Comparison of ENCODE assay signal across 8 cellular contexts in the genomic region with DNA sequence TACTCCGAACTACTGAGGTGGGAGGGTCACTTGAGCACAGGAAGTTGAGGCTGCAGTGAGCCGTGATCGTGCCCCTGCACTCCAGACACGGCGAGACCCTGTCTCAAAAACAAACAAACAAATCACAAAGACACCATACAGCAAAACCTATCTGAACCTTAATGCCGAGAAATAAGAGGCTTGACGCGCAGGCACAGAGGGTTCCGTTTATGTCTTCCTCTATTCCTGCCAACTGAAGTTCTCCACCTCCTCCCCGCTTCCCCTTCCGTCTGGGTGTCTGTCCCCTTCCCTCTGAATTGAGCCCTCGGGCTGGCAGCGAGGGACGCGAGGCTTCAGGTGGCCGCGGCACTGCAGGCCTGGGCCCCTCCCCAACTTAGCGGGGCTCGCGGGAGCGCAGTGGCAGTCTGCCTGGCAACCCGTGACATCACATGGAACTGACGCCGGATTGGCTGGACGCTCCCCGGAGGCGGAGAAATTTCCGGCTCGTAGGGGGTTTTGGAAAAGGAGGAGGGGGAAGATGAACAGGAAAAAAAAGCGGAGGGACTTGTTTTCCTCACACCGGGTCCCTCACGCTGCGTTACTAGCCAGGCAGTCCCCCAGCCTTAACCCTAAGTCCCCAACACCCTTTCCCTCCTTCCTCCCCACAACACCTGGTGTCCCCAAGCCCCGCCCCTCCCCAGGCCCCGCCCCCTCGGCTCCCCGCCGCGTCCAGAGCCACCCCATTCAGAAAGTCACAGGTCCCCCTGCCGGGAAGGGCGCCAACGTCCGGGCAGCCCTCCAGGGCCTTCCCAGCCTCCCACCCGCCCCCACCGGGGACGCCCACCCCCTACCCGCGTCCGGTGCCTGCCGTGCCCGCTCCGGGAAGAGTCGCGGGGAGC. TPM values are rescaled to one million over a fixed set of nuclear protein-coding genes. Genes with fewer than 3 reads are reported as not detected.
DNase-seq lines count a peak whose midpoint lies in the region; TF ChIP-seq lines count a peak whose summit lies in the region.

No MANE protein-coding gene starts in this region.

- H2BK12ac ChIP-seq in H9 (ENCODE audit: insufficient read length, low read depth, low read length): no peak overlapping the region

- CTCF ChIA-PET in activated naive CD4-positive, alpha-beta T cell treated with anti-CD3 and anti-CD28 coated beads, Interleukin-2, amount 10 ng/mL, durations not matched to agents 7 days and 5 days (lab: Charles Lee): interaction anchor here (0.7 kb wide), 1 partner anchor 9 kb away, joined by 3 read pairs; no protein-coding TSS in a partner anchor

- H3K79me2 ChIP-seq in H9 (ENCODE audit: insufficient read depth, low read length) (no peaks in the 10 kb centered on the region), MM.1S (ENCODE audit: low read length) (no peaks in the 10 kb centered on the region)

- no peaks in the 10 kb centered on the region for H3K79me1 ChIP-seq in H9 (ENCODE audit: insufficient read depth, low read depth, low read length, poor library complexity, severe bottlenecking)

- DNase-seq in ELF-1 (ENCODE audit: low read depth, low spot score): peak; percentile 96
- DNase-seq in H9: peak; percentile 90
- peak; percentile 73 for DNase-seq in MM.1S
- peak; percentile 81 for DNase-seq in SK-MEL-5 (ENCODE audit: low read depth, low spot score)
- peak; percentile 91 for DNase-seq in activated naive CD4-positive, alpha-beta T cell treated with anti-CD3 and anti-CD28 coated beads, Interleukin-2, amount 10 ng/mL, durations not matched to agents 7 days and 5 days
- DNase-seq in glutamatergic neuron: peak; percentile 92
- peak; percentile 69 for DNase-seq in occipital lobe (lab: John Stamatoyannopoulos, UW)
- peak; percentile 88 for DNase-seq in superior temporal gyrus (ENCODE audit: extremely low spot score)

- H3K4me1 ChIP-seq in H9 (ENCODE audit: insufficient read depth, low read length): peaks cover 3% of the 10 kb centered on the region; the same call in 1 of the 2 replicates
- peaks cover 25% of the 10 kb centered on the region for H3K4me1 ChIP-seq in MM.1S (ENCODE audit: low read length)

- H3K9me3 ChIP-seq in H9 (ENCODE audit: control insufficient read depth, low read depth, low read length) (no peaks in the 10 kb centered on the region), MM.1S (replicated peaks; ENCODE audit: insufficient read depth, low read length) (no peaks in the 10 kb centered on the region)

- peak overlapping the region; percentile 49 for H3K4me3 ChIP-seq in MM.1S (ENCODE audit: low read length)

- H3K14ac ChIP-seq in H9 (ENCODE audit: insufficient read depth, low read length): peak overlapping the region; percentile 87; the same call in 1 of the 2 replicates

- no peak overlapping the region for H3K23ac ChIP-seq in H9 (ENCODE audit: insufficient read length, low read depth, low read length)

- H2BK20ac ChIP-seq in H9 (ENCODE audit: low read depth, low read length, poor library complexity, severe bottlenecking): no peak overlapping the region

- H3K9me2 ChIP-seq in MM.1S (replicated peaks; ENCODE audit: insufficient read depth, low read length): no peaks in the 10 kb centered on the region

- H2AFZ ChIP-seq in H9 (ENCODE audit: low read length): peak overlapping the region; percentile 58
- peak overlapping the region; percentile 78 for H2AFZ ChIP-seq in MM.1S (ENCODE audit: low read length)

- H3K36me3 ChIP-seq in MM.1S (replicated peaks; ENCODE audit: insufficient read depth, low read length): no peaks in the 10 kb centered on the region

- H3K9ac ChIP-seq in H9 (ENCODE audit: extremely low read depth, insufficient read length, low read length): peak overlapping the region; percentile 59
- peak overlapping the region; percentile 48; the same call in 1 of the 2 replicates for H3K9ac ChIP-seq in MM.1S (ENCODE audit: low read length)

- H3K27ac ChIP-seq in H9 (ENCODE audit: insufficient read length, low read depth, low read length) (no peak overlapping the region), MM.1S (ENCODE audit: low read length) (no peak overlapping the region)

- H2AK5ac ChIP-seq in H9 (ENCODE audit: insufficient read length, low read length): no peak overlapping the region

- H3K18ac ChIP-seq in H9 (ENCODE audit: insufficient read length, low read depth, low read length): peak overlapping the region; percentile 27

- H3K9me3 Mint-ChIP-seq in H9: no peaks in the 10 kb centered on the region
- no peaks in the 10 kb centered on the region for H3K9me3 Mint-ChIP-seq in activated naive CD4-positive, alpha-beta T cell treated with anti-CD3 and anti-CD28 coated beads, Interleukin-2, amount 10 ng/mL, durations not matched to agents 7 days and 5 days
- H3K9me3 Mint-ChIP-seq in glutamatergic neuron (ENCODE audit: unreplicated experiment): peaks cover 5% of the 10 kb centered on the region

- H3K27ac Mint-ChIP-seq in H9: peak overlapping the region; percentile 80 to 95 (median 88); a peak in 6 of 7 replicates
- peak overlapping the region; percentile 80 for H3K27ac Mint-ChIP-seq in activated naive CD4-positive, alpha-beta T cell treated with anti-CD3 and anti-CD28 coated beads, Interleukin-2, amount 10 ng/mL, durations not matched to agents 7 days and 5 days
- peak overlapping the region; percentile 66 for H3K27ac Mint-ChIP-seq in glutamatergic neuron (ENCODE audit: unreplicated experiment)

- TF ChIP-seq CTCF in H9 (conservative IDR thresholded peaks at IDR 0.05) (no peak), MM.1S (IDR thresholded peaks at IDR 0.05; ENCODE audit: low read length) (no peak), glutamatergic neuron (IDR thresholded peaks at IDR 0.05; ENCODE audit: partially characterized antibody, unreplicated experiment) (no peak)

- H4K20me1 ChIP-seq in H9 (ENCODE audit: control insufficient read depth, insufficient read depth, insufficient read length) (no peaks in the 10 kb centered on the region), MM.1S (ENCODE audit: insufficient read depth, low read length) (no peaks in the 10 kb centered on the region)

- in situ Hi-C loops in SK-MEL-5 (cut with HindIII; ENCODE audit: low pct_unique_long_range_greater_than_20kb, low sequenced_read_pairs): no loop called here

- H3K27me3 ChIP-seq in H9 (ENCODE audit: insufficient read depth, low read length) (no peaks in the 10 kb centered on the region), MM.1S (replicated peaks; ENCODE audit: insufficient read depth, low read length) (peaks cover 60% of the 10 kb centered on the region)

- H3K36me3 Mint-ChIP-seq in H9 (ENCODE audit: insufficient read depth in 1 of 3, low read depth in 3 of 3): peaks cover 0 to under 1% (median 0%) of the 10 kb centered on the region in 3 experiments; a peak in 2 of 7 replicates
- H3K36me3 Mint-ChIP-seq in activated naive CD4-positive, alpha-beta T cell treated with anti-CD3 and anti-CD28 coated beads, Interleukin-2, amount 10 ng/mL, durations not matched to agents 7 days and 5 days: no peaks in the 10 kb centered on the region
- no peaks in the 10 kb centered on the region for H3K36me3 Mint-ChIP-seq in glutamatergic neuron (ENCODE audit: unreplicated experiment)

- H3K56ac ChIP-seq in H9 (ENCODE audit: insufficient read length, low read depth, low read length): no peak overlapping the region

- no peak overlapping the region for H2BK15ac ChIP-seq in H9 (ENCODE audit: low read depth, low read length)

- H3K4me1 Mint-ChIP-seq in H9: peaks cover 26 to 33% of the 10 kb centered on the region in 2 experiments
- H3K4me1 Mint-ChIP-seq in activated naive CD4-positive, alpha-beta T cell treated with anti-CD3 and anti-CD28 coated beads, Interleukin-2, amount 10 ng/mL, durations not matched to agents 7 days and 5 days: peaks cover 17% of the 10 kb centered on the region
- peaks cover 10% of the 10 kb centered on the region for H3K4me1 Mint-ChIP-seq in glutamatergic neuron (ENCODE audit: low read depth, unreplicated experiment)

- peak overlapping the region; percentile 75 to 88 for H3K4me3 Mint-ChIP-seq in H9
- peak overlapping the region; percentile 84 for H3K4me3 Mint-ChIP-seq in activated naive CD4-positive, alpha-beta T cell treated with anti-CD3 and anti-CD28 coated beads, Interleukin-2, amount 10 ng/mL, durations not matched to agents 7 days and 5 days
- H3K4me3 Mint-ChIP-seq in glutamatergic neuron (ENCODE audit: unreplicated experiment): peak overlapping the region; percentile 86

- H3F3A ChIP-seq in MM.1S (ENCODE audit: insufficient read depth, low read length): no peaks in the 10 kb centered on the region

- no peak overlapping the region for H2BK5ac ChIP-seq in H9 (ENCODE audit: insufficient read length, low read length)

- no peak overlapping the region for H4K91ac ChIP-seq in H9 (ENCODE audit: insufficient read length, low read depth, low read length)

- no CpG with 5 or more reads among the region's 54 CpGs for WGBS in H9 (ENCODE audit: extremely low coverage, insufficient read length, low lambda C conversion rate)

- peaks cover 12% of the 10 kb centered on the region for H3K23me2 ChIP-seq in H9 (ENCODE audit: insufficient read length, low read depth, low read length, poor library complexity, severe bottlenecking)

- H3K4me2 ChIP-seq in H9 (ENCODE audit: insufficient read depth, insufficient read length, low read length) (peak overlapping the region; percentile 90), MM.1S (ENCODE audit: low read depth, low read length) (peak overlapping the region; percentile 86)

- no peak overlapping the region for H4K5ac ChIP-seq in H9 (ENCODE audit: insufficient read length, low read depth, low read length)

- no peak overlapping the region for H4K8ac ChIP-seq in H9 (replicated peaks; ENCODE audit: insufficient read length, low read depth, low read length)

- H3K27me3 Mint-ChIP-seq in H9 (ENCODE audit: low read depth) (peaks cover 8% of the 10 kb centered on the region), glutamatergic neuron (ENCODE audit: unreplicated experiment) (peaks cover 3% of the 10 kb centered on the region)
- peaks cover 81% of the 10 kb centered on the region for H3K27me3 Mint-ChIP-seq in activated naive CD4-positive, alpha-beta T cell treated with anti-CD3 and anti-CD28 coated beads, Interleukin-2, amount 10 ng/mL, durations not matched to agents 7 days and 5 days

- no peak overlapping the region for H3T11ph ChIP-seq in H9 (ENCODE audit: low read length)

- no peak overlapping the region for H2BK120ac ChIP-seq in H9 (ENCODE audit: low read depth, low read length, poor library complexity, severe bottlenecking)

- H3K4ac ChIP-seq in H9 (ENCODE audit: low read depth, low read length): no peak overlapping the region

RNA-seq across cellular contexts. Expression of a gene that starts 1.1 kb away (rescaled TPM):
- total RNA-seq in H9 (2021) (3.8 and 4.9 TPM in 2 replicates), glutamatergic neuron (ENCODE audit: unreplicated experiment) (0.61 TPM), occipital lobe (not detected)
- not detected in 2 replicates for total RNA-seq in SK-MEL-5 (2014; rRNA removed; shearing (Covaris generic))
- polyA plus RNA-seq in SK-MEL-5 (2015; cell fraction: cytosol; rRNA removed): not detected in 2 replicates
- polyA plus RNA-seq in SK-MEL-5 (2015; cell fraction: nucleus; rRNA removed): not detected in 2 replicates

RNA-seq across cellular contexts. Expression of a gene that starts 12.8 kb away (rescaled TPM):
- total RNA-seq in H9 (2021): 30.2 and 33.3 TPM in 2 replicates
- total RNA-seq in SK-MEL-5 (2014; rRNA removed; shearing (Covaris generic)): not detected in 2 replicates
- 0.39 TPM in 1 of 2 replicates, not detected in the other for polyA plus RNA-seq in SK-MEL-5 (2015; cell fraction: cytosol; rRNA removed)
- 0.17 TPM in 1 of 2 replicates, not detected in the other for polyA plus RNA-seq in SK-MEL-5 (2015; cell fraction: nucleus; rRNA removed)
- total RNA-seq in glutamatergic neuron (ENCODE audit: unreplicated experiment): 2.7 TPM
- total RNA-seq in occipital lobe: not detected

RNA-seq across cellular contexts. Expression of a gene that starts 44.7 kb away (rescaled TPM):
- 109 and 110 TPM in 2 replicates for total RNA-seq in H9 (2021)
- 127 and 148 TPM in 2 replicates for total RNA-seq in SK-MEL-5 (2014; rRNA removed; shearing (Covaris generic))
- 330 and 352 TPM in 2 replicates for polyA plus RNA-seq in SK-MEL-5 (2015; cell fraction: cytosol; rRNA removed)
- 34.3 and 69.1 TPM in 2 replicates for polyA plus RNA-seq in SK-MEL-5 (2015; cell fraction: nucleus; rRNA removed)
- total RNA-seq in glutamatergic neuron (ENCODE audit: unreplicated experiment): 98.8 TPM
- 59.0 TPM for total RNA-seq in occipital lobe

RNA-seq across cellular contexts. Expression of a gene that starts 45.1 kb away (rescaled TPM):
- 9.5 and 10.5 TPM in 2 replicates for total RNA-seq in H9 (2021)
- 0.27 and 0.29 TPM in 2 replicates for total RNA-seq in SK-MEL-5 (2014; rRNA removed; shearing (Covaris generic))
- 0.73 and 0.86 TPM in 2 replicates for polyA plus RNA-seq in SK-MEL-5 (2015; cell fraction: cytosol; rRNA removed)
- not detected in 2 replicates for polyA plus RNA-seq in SK-MEL-5 (2015; cell fraction: nucleus; rRNA removed)
- total RNA-seq in glutamatergic neuron (ENCODE audit: unreplicated experiment): 5.2 TPM
- total RNA-seq in occipital lobe: 0.62 TPM

RNA-seq across cellular contexts. Expression of a gene that starts 47.4 kb away (rescaled TPM):
- 165 and 178 TPM in 2 replicates for total RNA-seq in H9 (2021)
- total RNA-seq in SK-MEL-5 (2014; rRNA removed; shearing (Covaris generic)): 30.7 and 32.7 TPM in 2 replicates
- polyA plus RNA-seq in SK-MEL-5 (2015; cell fraction: cytosol; rRNA removed): 38.7 and 42.0 TPM in 2 replicates
- polyA plus RNA-seq in SK-MEL-5 (2015; cell fraction: nucleus; rRNA removed): 144 and 151 TPM in 2 replicates
- 38.9 TPM for total RNA-seq in glutamatergic neuron (ENCODE audit: unreplicated experiment)
- 17.5 TPM for total RNA-seq in occipital lobe
